1 cellular context compared by ENCODE assay signal in the genomic region with DNA sequence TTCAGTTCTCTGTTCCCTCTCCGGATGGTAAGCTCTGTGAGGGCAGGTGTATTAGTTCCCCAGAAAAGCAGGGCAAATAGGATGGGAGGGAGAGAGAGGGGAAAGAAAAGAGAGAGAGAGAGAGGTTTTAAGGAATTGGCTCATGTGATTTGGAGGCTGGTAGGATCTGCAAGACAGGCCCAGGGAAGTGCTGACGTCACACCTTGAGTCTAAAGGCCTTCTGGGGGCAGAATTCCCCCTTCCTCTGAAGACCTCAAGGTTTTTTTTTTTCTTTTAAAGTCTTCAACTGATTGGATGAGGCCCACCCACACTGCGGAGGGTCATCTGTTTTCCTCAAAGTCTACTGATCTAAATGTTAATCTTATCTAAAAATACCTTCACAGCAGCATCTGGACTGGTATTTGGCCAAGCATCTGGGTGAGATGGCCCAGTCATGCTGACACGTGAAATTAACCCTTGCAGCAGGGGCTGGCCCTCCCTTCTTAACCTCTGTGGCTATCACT.
TF ChIP-seq lines count a peak whose summit lies in the region.

No MANE protein-coding gene starts in this region.

TF ChIP-seq in K562, 482 proteins besides CTCF, POLR2A, EP300 and RAD21:
- TF ChIP-seq ZNF134 (CRISPR knock-in tag; conservative IDR thresholded peaks at IDR 0.05) (peak; percentile 93), HNRNPH1 (optimal IDR thresholded peaks at IDR 0.05; ENCODE audit: low read depth, low read length) (no peak), ATF1 (CRISPR knock-in tag; IDR thresholded peaks at IDR 0.05) (no peak), ATF1 (tag; IDR thresholded peaks at IDR 0.05) (peak; percentile 30; the same call in 1 of the 2 replicates), RBM25 (IDR thresholded peaks at IDR 0.05; ENCODE audit: low read depth, low read length, severe bottlenecking) (peak; percentile 38)
